In the genomic region with DNA sequence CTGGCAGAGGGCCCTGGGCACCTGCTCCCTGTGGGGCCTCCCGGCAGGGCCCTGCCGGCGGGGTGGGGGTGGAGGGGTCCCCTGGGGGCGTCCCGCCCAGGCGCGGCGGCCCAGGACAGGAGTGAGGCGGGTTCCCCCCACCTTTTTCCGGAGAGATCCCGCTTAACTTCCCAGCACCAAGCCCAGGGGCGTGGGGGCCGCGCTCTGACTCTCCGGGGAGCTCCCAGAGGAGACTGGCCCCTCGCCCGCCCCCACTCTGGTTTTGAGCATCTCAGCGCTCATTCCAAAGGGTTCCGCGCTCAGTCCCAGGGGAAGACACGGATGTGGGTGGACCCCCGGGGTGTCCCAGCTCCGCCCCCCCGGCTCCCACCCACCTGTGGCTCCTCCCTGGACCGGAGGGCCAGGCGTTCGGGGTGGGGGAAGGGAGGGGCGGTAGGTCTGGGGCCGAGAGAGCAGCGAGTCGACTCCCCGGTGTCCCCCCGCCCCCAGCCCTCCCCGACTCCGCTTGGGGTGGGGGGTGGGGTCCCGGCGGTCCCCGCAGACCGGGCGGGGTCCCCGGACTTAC, we compare ENCODE assay signal across 11 cellular contexts. TPM values are rescaled to one million over a fixed set of nuclear protein-coding genes. Genes with fewer than 3 reads are reported as not detected.
DNase-seq lines count a peak whose midpoint lies in the region; ATAC-seq and TF ChIP-seq lines count a peak whose summit lies in the region.
"Had no signal": no experiment of that assay in that cellular context is flagged by ENCODE, and none has a peak within 500 bp of the region (broad histone marks: within the 10 kb centered on the region; RNA-seq: fewer than 3 reads in every experiment).

No MANE protein-coding gene starts in this region.

- DNase-seq in AG04450 (ENCODE audit: low read depth, low spot score): no peak
- DNase-seq in endodermal cell: peak; percentile 67
- DNase-seq in neural progenitor cell (ENCODE audit: low spot score): no peak
- no peak for DNase-seq in activated CD4-positive, alpha-beta T cell treated with anti-CD3 and anti-CD28 coated beads for 36 hours
- no peak for DNase-seq in NOMO-1 (lab: John Stamatoyannopoulos, UW; ENCODE audit: unreplicated experiment in 2 of 2)
- DNase-seq in islet precursor cell: no peak
- DNase-seq: activated CD4-positive, CD25-positive, alpha-beta regulatory T cell; MM.1S had no signal

- peak overlapping the region; percentile 53 for H3K4me3 Mint-ChIP-seq in endodermal cell
- H3K4me3 Mint-ChIP-seq in neural progenitor cell: peak overlapping the region; percentile 79
- no peak overlapping the region for H3K4me3 Mint-ChIP-seq in activated CD4-positive, alpha-beta T cell treated with anti-CD3 and anti-CD28 coated beads for 36 hours

- H3K4me1 ChIP-seq in HUES6 (ENCODE audit: control insufficient read depth, insufficient read depth, low read length) (peaks cover 24% of the 10 kb centered on the region), endodermal cell (ENCODE audit: control insufficient read depth, insufficient read depth, low read length) (no peaks in the 10 kb centered on the region), neural progenitor cell (peaks cover 21% of the 10 kb centered on the region)

- H3K79me2 ChIP-seq in neural progenitor cell (ENCODE audit: low read depth): no peaks in the 10 kb centered on the region

- H3K27me3 Mint-ChIP-seq in endodermal cell (ENCODE audit: insufficient read depth): peaks cover 10% of the 10 kb centered on the region
- peaks cover 6% of the 10 kb centered on the region for H3K27me3 Mint-ChIP-seq in neural progenitor cell (ENCODE audit: insufficient read depth, low read depth)
- H3K27me3 Mint-ChIP-seq in activated CD4-positive, alpha-beta T cell treated with anti-CD3 and anti-CD28 coated beads for 36 hours: peaks cover 13% of the 10 kb centered on the region

- peaks cover 8% of the 10 kb centered on the region for H3K4me1 Mint-ChIP-seq in endodermal cell
- peaks cover 23% of the 10 kb centered on the region for H3K4me1 Mint-ChIP-seq in neural progenitor cell
- peaks cover 6% of the 10 kb centered on the region for H3K4me1 Mint-ChIP-seq in activated CD4-positive, alpha-beta T cell treated with anti-CD3 and anti-CD28 coated beads for 36 hours

- peak overlapping the region; percentile 97 for H3K4me2 ChIP-seq in neural progenitor cell

- H2AFZ ChIP-seq in neural progenitor cell (replicated peaks): peak overlapping the region; percentile 89

- H3K4me3 ChIP-seq in AG04450 (ENCODE audit: low read depth, low read length) (peak overlapping the region; percentile 32; the same call in 1 of the 2 replicates), HUES6 (ENCODE audit: low read depth, low read length) (peak overlapping the region; percentile 62), endodermal cell (ENCODE audit: low read length) (peak overlapping the region; percentile 73), neural progenitor cell (peak overlapping the region; percentile 99)

- H3K36me3 ChIP-seq in HUES6 (ENCODE audit: control insufficient read depth, insufficient read depth, low read length) (peaks cover 2% of the 10 kb centered on the region; the same call in 1 of the 2 replicates), endodermal cell (ENCODE audit: control insufficient read depth, insufficient read depth, low read length) (no peaks in the 10 kb centered on the region), neural progenitor cell (no peaks in the 10 kb centered on the region)

- H3F3A ChIP-seq in neural progenitor cell (ENCODE audit: low read depth): peaks cover 31% of the 10 kb centered on the region

- H3K9me3 ChIP-seq in AG04450 (ENCODE audit: control insufficient read depth, insufficient read depth, low read length): peaks cover 42% of the 10 kb centered on the region
- H3K9me3 ChIP-seq in HUES6 (ENCODE audit: control insufficient read depth, insufficient read depth, low read depth, low read length): no peaks in the 10 kb centered on the region
- H3K9me3 ChIP-seq in endodermal cell (ENCODE audit: control insufficient read depth, low read length): no peaks in the 10 kb centered on the region
- no peaks in the 10 kb centered on the region for H3K9me3 ChIP-seq in neural progenitor cell (ENCODE audit: low read depth)

- H4K20me1 ChIP-seq in neural progenitor cell (ENCODE audit: low read depth): peaks cover 3% of the 10 kb centered on the region

- H3K9me3 Mint-ChIP-seq in endodermal cell: no peaks in the 10 kb centered on the region
- peaks cover 2% of the 10 kb centered on the region for H3K9me3 Mint-ChIP-seq in neural progenitor cell
- no peaks in the 10 kb centered on the region for H3K9me3 Mint-ChIP-seq in activated CD4-positive, alpha-beta T cell treated with anti-CD3 and anti-CD28 coated beads for 36 hours (ENCODE audit: low read depth)
- H3K9me3 Mint-ChIP-seq: central memory CD8-positive, alpha-beta T cell had no signal

- no peak overlapping the region for H3K27ac ChIP-seq in AG04450 (ENCODE audit: low read depth, low read length)
- no peak overlapping the region; the same call in 1 of the 2 replicates for H3K27ac ChIP-seq in HUES6 (ENCODE audit: low read depth, low read length)
- no peak overlapping the region for H3K27ac ChIP-seq in endodermal cell (ENCODE audit: low read depth, low read length)
- no peak overlapping the region for H3K27ac ChIP-seq in neural progenitor cell

- POLR2A ChIA-PET in AG04450 (lab: Yijun Ruan, JAX): interaction anchor here (0.6 kb wide), 1 partner anchor 25 kb away, joined by 3 read pairs; no protein-coding TSS in a partner anchor
- POLR2A ChIA-PET in activated CD4-positive, alpha-beta T cell treated with anti-CD3 and anti-CD28 coated beads for 36 hours (lab: Charles Lee): no interaction called here

- H3K27me3 ChIP-seq in AG04450 (ENCODE audit: control insufficient read depth, insufficient read depth, low read length) (peaks cover 28% of the 10 kb centered on the region), HUES6 (ENCODE audit: control insufficient read depth, insufficient read depth, low read length) (peaks cover 15% of the 10 kb centered on the region), endodermal cell (ENCODE audit: control insufficient read depth, insufficient read depth, low read length, poor library complexity, severe bottlenecking) (peaks cover 11% of the 10 kb centered on the region), neural progenitor cell (peaks cover 16% of the 10 kb centered on the region)

- H3K36me3 Mint-ChIP-seq in endodermal cell (ENCODE audit: low read depth) (no peaks in the 10 kb centered on the region), neural progenitor cell (no peaks in the 10 kb centered on the region)
- H3K36me3 Mint-ChIP-seq in activated CD4-positive, alpha-beta T cell treated with anti-CD3 and anti-CD28 coated beads for 36 hours (ENCODE audit: low read depth): no peaks in the 10 kb centered on the region

- no peak overlapping the region for H3K27ac Mint-ChIP-seq in endodermal cell
- H3K27ac Mint-ChIP-seq in neural progenitor cell: no peak overlapping the region
- no peak overlapping the region for H3K27ac Mint-ChIP-seq in activated CD4-positive, alpha-beta T cell treated with anti-CD3 and anti-CD28 coated beads for 36 hours

- 0 to 6% methylated on average over 7 to 37 of the region's 41 CpGs for WGBS in endodermal cell (ENCODE audit: insufficient coverage in 1 of 2, insufficient read length in 1 of 2), 2 experiments

- CTCF ChIA-PET in AG04450 (lab: Charles Lee): no interaction called here
- CTCF ChIA-PET in activated CD4-positive, alpha-beta T cell treated with anti-CD3 and anti-CD28 coated beads for 36 hours (lab: Charles Lee): interaction anchor here (1.8 kb wide), 1 partner anchor 98 kb away, joined by 4 read pairs; no protein-coding TSS in a partner anchor

- peak overlapping the region; percentile 23 for H3K9ac ChIP-seq in HUES6 (ENCODE audit: low read length)
- peak overlapping the region; percentile 15 for H3K9ac ChIP-seq in endodermal cell (ENCODE audit: extremely low read depth, low read length, poor library complexity, severe bottlenecking)
- peak overlapping the region; percentile 17 for H3K9ac ChIP-seq in neural progenitor cell

- TF ChIP-seq CTCF in AG04450 (IDR thresholded peaks at IDR 0.05; ENCODE audit: low read depth, low read length) (no peak), endodermal cell (conservative IDR thresholded peaks at IDR 0.05) (no peak), neural progenitor cell (IDR thresholded peaks at IDR 0.05) (no peak)

- ATAC-seq in activated CD4-positive, alpha-beta T cell treated with anti-CD3 and anti-CD28 coated beads for 36 hours: no peak
- ATAC-seq in HG03342 (IDR thresholded peaks at IDR 0.05; ENCODE audit: unreplicated experiment): no peak

- intact Hi-C loops in activated CD4-positive, alpha-beta T cell treated with anti-CD3 and anti-CD28 coated beads for 36 hours (cut with DNase I, micrococcal nuclease): no loop called here

RNA-seq across cellular contexts. Expression of a gene that starts 0.4 kb away (rescaled TPM):
- 0.05 TPM in 1 of 2 replicates, not detected in the other for polyA plus RNA-seq in AG04450 (2011; rRNA removed)
- polyA minus RNA-seq in AG04450 (2011; rRNA and poly(A)+ RNA removed): 0.09 TPM in 1 of 2 replicates, not detected in the other
- 10 to 100 TPM in 1 of 2 donors, 1 to 10 TPM in 1; 5.6 to 25.0 TPM for total RNA-seq in endodermal cell
- polyA plus RNA-seq in endodermal cell (2013, experiment 1 of 2): 20.2 TPM
- polyA plus RNA-seq in endodermal cell (2013, experiment 2 of 2): 16.2 TPM
- total RNA-seq in neural progenitor cell (ENCODE audit: low replicate concordance): 2.3 and 18.6 TPM in 2 replicates
- total RNA-seq in activated CD4-positive, alpha-beta T cell treated with anti-CD3 and anti-CD28 coated beads for 36 hours: under 1 TPM; 0.09 to 0.11 TPM

RNA-seq across cellular contexts. Expression of a gene that starts 52.3 kb away (rescaled TPM):
- polyA plus RNA-seq in AG04450 (2011; rRNA removed): 1.3 and 2.2 TPM in 2 replicates
- polyA minus RNA-seq in AG04450 (2011; rRNA and poly(A)+ RNA removed): 0.65 and 1.7 TPM in 2 replicates
- total RNA-seq in endodermal cell (10 to 100 TPM; 56.5 to 93.0 TPM), neural progenitor cell (ENCODE audit: low replicate concordance) (3.2 and 15.9 TPM in 2 replicates)
- polyA plus RNA-seq in endodermal cell (2013, experiment 1 of 2): 47.1 TPM
- polyA plus RNA-seq in endodermal cell (2013, experiment 2 of 2): 32.8 TPM
- total RNA-seq in activated CD4-positive, alpha-beta T cell treated with anti-CD3 and anti-CD28 coated beads for 36 hours: under 1 TPM in 1 of 2 experiments, not detected in 1; 0.21 TPM

Comparison
In these comparisons a context has a peak if more than half of its experiments do, and no peak if none do; other contexts are left out.
1. H3K4me3 ChIP-seq: peak in every context shown above with its lines; median percentile 99 in neural progenitor cell; 73 in endodermal cell; 62 in HUES6; 32 in AG04450.